ENCODE assay signal across 11 cellular contexts in the genomic region with DNA sequence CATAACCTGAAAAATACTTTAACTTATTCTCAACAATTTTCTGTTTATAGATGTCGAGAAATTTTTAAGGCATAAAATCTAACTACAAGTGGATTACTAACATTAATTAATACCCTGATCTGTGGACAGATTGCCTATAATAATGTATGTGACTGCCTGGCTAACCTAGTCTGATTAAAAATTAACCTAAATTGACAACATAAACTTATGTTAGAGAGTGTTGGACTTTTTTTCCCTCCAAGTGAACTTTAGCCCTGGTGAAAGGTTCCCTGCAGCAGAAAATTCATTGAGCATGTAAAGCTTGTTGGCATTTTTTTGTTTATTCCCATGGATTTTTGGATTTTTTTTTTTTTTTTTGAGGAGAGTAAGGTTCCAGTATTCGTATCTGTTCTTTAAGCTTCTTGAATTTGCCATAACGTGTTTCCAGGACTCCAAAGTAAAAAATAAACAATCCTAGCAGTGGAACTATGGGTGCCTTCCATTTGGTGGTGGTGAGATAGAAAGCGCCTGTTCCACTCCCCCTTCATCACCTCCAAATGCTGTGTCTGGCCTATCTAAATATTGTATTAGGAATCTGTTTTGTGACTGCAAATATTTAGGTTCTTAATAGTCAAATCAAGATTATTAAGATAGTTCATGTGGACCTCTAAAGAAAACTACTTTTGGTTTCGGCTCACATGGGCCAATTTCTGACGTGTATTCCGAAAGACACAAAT. TPM values are rescaled to one million over a fixed set of nuclear protein-coding genes. Genes with fewer than 3 reads are reported as not detected.
DNase-seq lines count a peak whose midpoint lies in the region; ATAC-seq, FAIRE-seq and TF ChIP-seq lines count a peak whose summit lies in the region.
"Had no signal": no experiment of that assay in that cellular context is flagged by ENCODE, and none has a peak within 500 bp of the region (broad histone marks: within the 10 kb centered on the region; RNA-seq: fewer than 3 reads in every experiment).

No MANE protein-coding gene starts in this region.

- H3K4me3 ChIP-seq in liver (ENCODE audit: low read depth in 1 of 3, low read length in 3 of 3) (peak overlapping the region; percentile 62 to 83 (median 77)), tibial nerve (peak overlapping the region; percentile 0 to 61 (median 58))
- H3K4me3 ChIP-seq: lung had no signal

- intact Hi-C loops in MCF 10A (cut with micrococcal nuclease), result loop anchor here (5.0 kb wide), 1 partner anchor 99 kb away; no protein-coding TSS in a partner anchor

- no peak for ATAC-seq in activated naive CD8-positive, alpha-beta T cell treated with anti-CD3 and anti-CD28 coated beads, Interleukin-2, amount 50 U/mL, for 24 hours

- H3K36me3 ChIP-seq in liver (ENCODE audit: control insufficient read depth in 4 of 4, insufficient read depth in 3 of 4, low read depth in 1 of 4, low read length in 3 of 4) (peaks cover 1 to 15% (median 11%) of the 10 kb centered on the region in 4 donors), tibial nerve (peaks cover 0 to 16% (median 0%) of the 10 kb centered on the region in 3 donors)

- H3K9ac ChIP-seq in liver (ENCODE audit: low read depth in 1 of 2, low read length in 2 of 2), result peak overlapping the region; percentile 92 to 100

- H3K4me1 ChIP-seq in liver (ENCODE audit: control insufficient read depth in 4 of 4, insufficient read depth in 4 of 4, low read length in 3 of 4) (peaks cover 0 to 22% (median 9%) of the 10 kb centered on the region in 4 donors), tibial nerve (peaks cover 0 to 35% (median 0%) of the 10 kb centered on the region in 4 donors)

- TF ChIP-seq EP300 in tibial nerve (IDR thresholded peaks at IDR 0.05), result no peak

- no peaks in the 10 kb centered on the region for H3K9me3 Mint-ChIP-seq in activated naive CD8-positive, alpha-beta T cell (ENCODE audit: low read depth)
- H3K9me3 Mint-ChIP-seq in activated naive CD8-positive, alpha-beta T cell treated with anti-CD3 and anti-CD28 coated beads, Interleukin-2, amount 50 U/mL, for 24 hours, result no peaks in the 10 kb centered on the region
- no peaks in the 10 kb centered on the region for H3K9me3 Mint-ChIP-seq in MCF 10A (ENCODE audit: unreplicated experiment)
- H3K9me3 Mint-ChIP-seq: activated T-helper 17 cell treated with anti-CD3 and anti-CD28 coated beads, Interleukin-2, amount 50 U/mL, for 72 hours had no signal

- no peak for FAIRE-seq in urothelium cell line (lab: Jason Lieb, UNC)

- TF ChIP-seq CTCF in MCF 10A (IDR thresholded peaks at IDR 0.05; ENCODE audit: unreplicated experiment) (no peak), liver (IDR thresholded peaks at IDR 0.05; ENCODE audit: low read depth, low read length, missing input control) (no peak), tibial nerve (IDR thresholded peaks at IDR 0.05) (no peak)

- DNase-seq in activated naive CD8-positive, alpha-beta T cell treated with anti-CD3 and anti-CD28 coated beads, Interleukin-2, amount 50 U/mL, for 24 hours, result no peak
- no peak for DNase-seq in MCF 10A (ENCODE audit: unreplicated experiment)
- no peak for DNase-seq in tibial nerve (ENCODE audit: low spot score in 2 of 2)
- no peak for DNase-seq in urothelium cell line (ENCODE audit: low spot score)
- DNase-seq in NCI-H748 treated with DMSO at 0.1 percent for 48 hours (lab: John Stamatoyannopoulos, UW), result no peak
- DNase-seq in NOMO-1 (lab: John Stamatoyannopoulos, UW; ENCODE audit: unreplicated experiment in 2 of 2), result no peak

- peak overlapping the region; percentile 80 to 81 for H3K27ac ChIP-seq in liver (ENCODE audit: low read depth in 1 of 2, low read length in 2 of 2)
- peak overlapping the region in 3 of 4 donors; percentile 73 to 85 (median 76) for H3K27ac ChIP-seq in tibial nerve
- H3K27ac ChIP-seq: RWPE1 had no signal

- H3K27me3 ChIP-seq in liver (ENCODE audit: control insufficient read depth in 4 of 4, insufficient read depth in 4 of 4, low read length in 3 of 4) (no peaks in the 10 kb centered on the region), tibial nerve (no peaks in the 10 kb centered on the region)

- 24% methylated on average over 7 of the region's 7 CpGs for WGBS in liver
- WGBS in tibial nerve, 2 donors, result 72 to 75% methylated on average over 7 of the region's 7 CpGs

- no peak overlapping the region for H3K27ac Mint-ChIP-seq in activated naive CD8-positive, alpha-beta T cell
- no peak overlapping the region for H3K27ac Mint-ChIP-seq in activated naive CD8-positive, alpha-beta T cell treated with anti-CD3 and anti-CD28 coated beads, Interleukin-2, amount 50 U/mL, for 24 hours
- H3K27ac Mint-ChIP-seq in MCF 10A (ENCODE audit: low read depth, unreplicated experiment), result peak overlapping the region; percentile 89
- H3K27ac Mint-ChIP-seq: activated T-helper 17 cell treated with anti-CD3 and anti-CD28 coated beads, Interleukin-2, amount 50 U/mL, for 72 hours had no signal

- H3K4me1 Mint-ChIP-seq in activated naive CD8-positive, alpha-beta T cell (ENCODE audit: low read depth), result peaks cover 36% of the 10 kb centered on the region
- H3K4me1 Mint-ChIP-seq in activated naive CD8-positive, alpha-beta T cell treated with anti-CD3 and anti-CD28 coated beads, Interleukin-2, amount 50 U/mL, for 24 hours, result peaks cover 38% of the 10 kb centered on the region
- H3K4me1 Mint-ChIP-seq in MCF 10A (ENCODE audit: insufficient read depth, unreplicated experiment), result peaks cover 28% of the 10 kb centered on the region

- no peaks in the 10 kb centered on the region for H3K27me3 Mint-ChIP-seq in activated naive CD8-positive, alpha-beta T cell
- H3K27me3 Mint-ChIP-seq in activated naive CD8-positive, alpha-beta T cell treated with anti-CD3 and anti-CD28 coated beads, Interleukin-2, amount 50 U/mL, for 24 hours, result peaks cover 6% of the 10 kb centered on the region
- no peaks in the 10 kb centered on the region for H3K27me3 Mint-ChIP-seq in MCF 10A (ENCODE audit: insufficient read depth, unreplicated experiment)
- H3K27me3 Mint-ChIP-seq: activated T-helper 17 cell treated with anti-CD3 and anti-CD28 coated beads, Interleukin-2, amount 50 U/mL, for 72 hours had no signal

- CTCF ChIA-PET in MCF 10A (lab: Yijun Ruan, JAX), result interaction anchor here (0.7 to 10.5 kb wide), 2 partner anchors 16 to 171 kb away, joined by 3 to 264 read pairs; no protein-coding TSS in a partner anchor

- H3K4me3 Mint-ChIP-seq in activated naive CD8-positive, alpha-beta T cell, result peak overlapping the region; percentile 32
- H3K4me3 Mint-ChIP-seq in activated naive CD8-positive, alpha-beta T cell treated with anti-CD3 and anti-CD28 coated beads, Interleukin-2, amount 50 U/mL, for 24 hours, result no peak overlapping the region
- H3K4me3 Mint-ChIP-seq in MCF 10A (ENCODE audit: unreplicated experiment), result peak overlapping the region; percentile 81

- H3K36me3 Mint-ChIP-seq in activated naive CD8-positive, alpha-beta T cell, result peaks cover 6% of the 10 kb centered on the region
- peaks cover 23% of the 10 kb centered on the region for H3K36me3 Mint-ChIP-seq in activated naive CD8-positive, alpha-beta T cell treated with anti-CD3 and anti-CD28 coated beads, Interleukin-2, amount 50 U/mL, for 24 hours (ENCODE audit: low read depth)
- H3K36me3 Mint-ChIP-seq in MCF 10A (ENCODE audit: insufficient read depth, unreplicated experiment), result peaks cover 28% of the 10 kb centered on the region

- TF ChIP-seq RAD21 in liver (IDR thresholded peaks at IDR 0.05), result peak in 1 of 2 donors; percentile 53

- TF ChIP-seq POLR2A in tibial nerve (IDR thresholded peaks at IDR 0.05), result no peak

- POLR2A ChIA-PET in MCF 10A (lab: Yijun Ruan, JAX), result interaction anchor here (0.9 to 7.4 kb wide), 14 partner anchors 14 to 363 kb away, joined by 4 to 121 read pairs (median 24); no protein-coding TSS in a partner anchor

- BruUV-seq in MCF 10A (replicated peaks; lab: Mats Ljungman, UMichigan), result no TSS peak

- no peaks in the 10 kb centered on the region for H3K9me3 ChIP-seq in liver (ENCODE audit: control insufficient read depth in 4 of 4, low read length in 3 of 4)
- H3K9me3 ChIP-seq in tibial nerve, result no peaks in the 10 kb centered on the region

TF ChIP-seq in liver, 16 proteins besides CTCF, POLR2A, EP300 and RAD21 (continues in another document):
- TF ChIP-seq NR2F2 (IDR thresholded peaks at IDR 0.05) (no peak), HNF4A (conservative IDR thresholded peaks at IDR 0.05) (peak; percentile 95 to 98), TAF1 (conservative IDR thresholded peaks at IDR 0.05) (peak; percentile 38), FOXA1 (IDR thresholded peaks at IDR 0.05) (peak; percentile 20), YY1 (IDR thresholded peaks at IDR 0.05) (peak; percentile 63), JUND (IDR thresholded peaks at IDR 0.05) (peak in 1 of 2 donors; percentile 23), FOXA2 (IDR thresholded peaks at IDR 0.05) (no peak)
- TF ChIP-seq, protein P1, sequence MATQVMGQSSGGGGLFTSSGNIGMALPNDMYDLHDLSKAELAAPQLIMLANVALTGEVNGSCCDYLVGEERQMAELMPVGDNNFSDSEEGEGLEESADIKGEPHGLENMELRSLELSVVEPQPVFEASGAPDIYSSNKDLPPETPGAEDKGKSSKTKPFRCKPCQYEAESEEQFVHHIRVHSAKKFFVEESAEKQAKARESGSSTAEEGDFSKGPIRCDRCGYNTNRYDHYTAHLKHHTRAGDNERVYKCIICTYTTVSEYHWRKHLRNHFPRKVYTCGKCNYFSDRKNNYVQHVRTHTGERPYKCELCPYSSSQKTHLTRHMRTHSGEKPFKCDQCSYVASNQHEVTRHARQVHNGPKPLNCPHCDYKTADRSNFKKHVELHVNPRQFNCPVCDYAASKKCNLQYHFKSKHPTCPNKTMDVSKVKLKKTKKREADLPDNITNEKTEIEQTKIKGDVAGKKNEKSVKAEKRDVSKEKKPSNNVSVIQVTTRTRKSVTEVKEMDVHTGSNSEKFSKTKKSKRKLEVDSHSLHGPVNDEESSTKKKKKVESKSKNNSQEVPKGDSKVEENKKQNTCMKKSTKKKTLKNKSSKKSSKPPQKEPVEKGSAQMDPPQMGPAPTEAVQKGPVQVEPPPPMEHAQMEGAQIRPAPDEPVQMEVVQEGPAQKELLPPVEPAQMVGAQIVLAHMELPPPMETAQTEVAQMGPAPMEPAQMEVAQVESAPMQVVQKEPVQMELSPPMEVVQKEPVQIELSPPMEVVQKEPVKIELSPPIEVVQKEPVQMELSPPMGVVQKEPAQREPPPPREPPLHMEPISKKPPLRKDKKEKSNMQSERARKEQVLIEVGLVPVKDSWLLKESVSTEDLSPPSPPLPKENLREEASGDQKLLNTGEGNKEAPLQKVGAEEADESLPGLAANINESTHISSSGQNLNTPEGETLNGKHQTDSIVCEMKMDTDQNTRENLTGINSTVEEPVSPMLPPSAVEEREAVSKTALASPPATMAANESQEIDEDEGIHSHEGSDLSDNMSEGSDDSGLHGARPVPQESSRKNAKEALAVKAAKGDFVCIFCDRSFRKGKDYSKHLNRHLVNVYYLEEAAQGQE (IDR thresholded peaks at IDR 0.05), result peak; percentile 53

RNA-seq across cellular contexts. Expression of a gene that starts 36.1 kb away (rescaled TPM):
- total RNA-seq in MCF 10A (2022) (32.3 and 40.3 TPM in 2 replicates), liver (10 to 100 TPM; 34.9 to 38.6 TPM), tibial nerve (100 to 1,000 TPM in 2 of 4 donors, 10 to 100 TPM in 2; 66.0 to 133 (median 91.3) TPM)
- polyA plus RNA-seq in liver, result 10 to 100 TPM; 16.2 TPM

RNA-seq across cellular contexts. Expression of a gene that starts 43.9 kb away (rescaled TPM):
- total RNA-seq in MCF 10A (2022) (0.22 and 0.44 TPM in 2 replicates), liver (under 1 TPM in 1 of 2 donors, not detected in 1; 0.75 TPM), tibial nerve (under 1 TPM in 2 of 4 donors, not detected in 2; 0.21 to 0.22 TPM)
- not detected for polyA plus RNA-seq in liver
- total RNA-seq: activated T-helper 17 cell treated with anti-CD3 and anti-CD28 coated beads, Interleukin-2, amount 50 U/mL, for 72 hours had no signal

RNA-seq across cellular contexts. Expression of a gene that starts 50.9 kb away (rescaled TPM):
- total RNA-seq in MCF 10A (2022) (not detected in 2 replicates), liver (not detected), tibial nerve (not detected)
- not detected for polyA plus RNA-seq in liver
- total RNA-seq: activated T-helper 17 cell treated with anti-CD3 and anti-CD28 coated beads, Interleukin-2, amount 50 U/mL, for 72 hours; lung had no signal
- polyA plus RNA-seq: lung had no signal
